Comparison of ENCODE assay signal across 19 cellular contexts in the genomic region with DNA sequence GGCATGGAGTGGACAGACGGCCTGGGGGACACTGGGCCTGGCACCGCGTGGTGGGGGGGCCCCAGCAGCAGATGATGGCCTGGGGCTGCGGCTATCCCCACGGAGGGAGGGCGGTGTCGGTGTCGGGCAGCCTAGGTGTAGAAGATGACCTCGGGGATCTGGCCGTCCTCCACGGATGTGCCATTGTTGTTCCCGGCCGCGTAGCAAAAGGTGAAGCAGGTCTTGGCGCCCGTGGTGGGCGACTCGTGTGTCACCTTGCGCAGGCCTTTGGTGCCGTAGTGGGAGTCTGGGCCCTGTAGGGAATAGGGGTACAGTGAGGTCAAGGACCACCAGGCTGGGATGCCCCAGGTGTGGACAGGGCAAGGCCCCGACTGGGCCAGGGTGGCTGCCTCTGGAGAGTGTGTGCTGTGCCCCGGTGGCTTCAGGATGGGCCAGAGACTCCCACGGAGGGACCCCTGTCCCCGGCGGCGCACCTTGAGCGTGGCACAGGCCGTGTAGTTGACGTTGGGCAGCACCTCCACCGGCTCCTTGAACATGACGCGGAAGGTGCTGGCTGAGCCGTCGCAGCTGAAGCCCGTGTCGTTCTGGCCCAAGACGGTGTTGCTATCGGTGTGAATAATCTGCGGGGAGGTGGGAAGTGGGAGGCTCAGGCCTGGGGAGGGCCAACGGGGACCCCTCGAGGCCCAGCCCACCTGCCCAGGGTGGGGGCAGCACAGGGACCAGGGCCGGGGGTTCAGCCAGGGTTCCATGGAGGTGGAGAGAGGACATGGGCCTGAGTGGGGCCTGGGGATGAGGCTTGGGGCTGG. TPM values are rescaled to one million over a fixed set of nuclear protein-coding genes. Genes with fewer than 3 reads are reported as not detected.
DNase-seq lines count a peak whose midpoint lies in the region; ATAC-seq, FAIRE-seq and TF ChIP-seq lines count a peak whose summit lies in the region.
"Had no signal": no experiment of that assay in that cellular context is flagged by ENCODE, and none has a peak within 500 bp of the region (broad histone marks: within the 10 kb centered on the region; RNA-seq: fewer than 3 reads in every experiment).

No MANE protein-coding gene starts in this region.

- H3K4me1 ChIP-seq in HEK293 (ENCODE audit: control insufficient read depth, insufficient read depth, low read length) (no peaks in the 10 kb centered on the region), H1 (replicated peaks in 1 of 4; ENCODE audit: control insufficient read depth in 3 of 4, insufficient read depth in 4 of 4, low read length in 3 of 4) (no peaks in the 10 kb centered on the region), neuronal stem cell (ENCODE audit: control insufficient read depth in 2 of 2, insufficient read depth in 1 of 2, low read depth in 1 of 2, low read length in 2 of 2) (no peaks in the 10 kb centered on the region)
- H3K4me1 ChIP-seq: psoas muscle, upper lobe of left lung had no signal

- POLR2A ChIA-PET in HEK293 (lab: Yijun Ruan, JAX): no interaction called here
- POLR2A ChIA-PET in H1 (lab: Charles Lee; ENCODE audit: partially characterized antibody): interaction anchor here (1.3 kb wide), 1 partner anchor 25 kb away, joined by 3 read pairs; no protein-coding TSS in a partner anchor

- no peak for FAIRE-seq in H1 (lab: Jason Lieb, UNC)

- CTCF ChIA-PET in HEK293 (lab: Yijun Ruan, JAX): no interaction called here
- CTCF ChIA-PET in H1 (lab: Charles Lee; ENCODE audit: partially characterized antibody): no interaction called here
- CTCF ChIA-PET in activated naive CD4-positive, alpha-beta T cell treated with anti-CD3 and anti-CD28 coated beads for 36 hours (lab: Charles Lee): no interaction called here

- H2BK15ac ChIP-seq in H1 (ENCODE audit: low read length): no peak overlapping the region
- H2BK15ac ChIP-seq in neuronal stem cell (ENCODE audit: low read length): no peak overlapping the region

- no peak overlapping the region for H2BK20ac ChIP-seq in H1 (ENCODE audit: low read length)

- H3K23ac ChIP-seq in H1 (ENCODE audit: insufficient read length) (no peak overlapping the region), neuronal stem cell (ENCODE audit: low read depth, low read length, poor library complexity) (peak overlapping the region; percentile 65)

- H3K56ac ChIP-seq in H1 (replicated peaks; ENCODE audit: insufficient read length, low read depth, low read length): no peak overlapping the region

- no peak overlapping the region for H2AK5ac ChIP-seq in H1 (ENCODE audit: low read depth, low read length)
- peak overlapping the region; percentile 37 for H2AK5ac ChIP-seq in neuronal stem cell (ENCODE audit: low read depth, low read length)

- peak; percentile 23 for DNase-seq in GM06990 (ENCODE audit: extremely low read depth, insufficient read length)
- no peak for DNase-seq in H1 (ENCODE audit: low read depth in 1 of 2, low spot score in 2 of 2)
- no peak for DNase-seq in neuronal stem cell (ENCODE audit: low spot score)
- DNase-seq in COR-L47 (lab: John Stamatoyannopoulos, UW): no peak
- no peak for DNase-seq in activated naive CD4-positive, alpha-beta T cell treated with anti-CD3 and anti-CD28 coated beads for 36 hours
- DNase-seq: activated naive CD4-positive, alpha-beta T cell treated with anti-CD3 and anti-CD28 coated beads, Interleukin-2, amount 10 ng/mL, durations not matched to agents 7 days and 5 days; effector memory CD4-positive, alpha-beta T cell; NCI-H146; NCI-H2171 treated with DMSO at 0.1 percent for 48 hours; NCI-H526 treated with DMSO at 0.1 percent for 48 hours; psoas muscle; stimulated activated CD4-positive, alpha-beta T cell treated with anti-CD3 and anti-CD28 coated beads, Interleukin-2, amount 100 ng/mL, for 48 hours had no signal

- H4K8ac ChIP-seq in H1 (ENCODE audit: extremely low read depth, insufficient read depth, low read length): peak overlapping the region; percentile 85
- H4K8ac ChIP-seq in neuronal stem cell (ENCODE audit: low read depth, low read length): peak overlapping the region; percentile 65

- no peak overlapping the region for H3K27ac Mint-ChIP-seq in activated naive CD4-positive, alpha-beta T cell treated with anti-CD3 and anti-CD28 coated beads for 36 hours
- H3K27ac Mint-ChIP-seq: activated naive CD4-positive, alpha-beta T cell treated with anti-CD3 and anti-CD28 coated beads, Interleukin-2, amount 10 ng/mL, durations not matched to agents 7 days and 5 days; IgD-negative memory B cell had no signal

- H3K36me3 ChIP-seq in GM06990 (ENCODE audit: control insufficient read depth, insufficient read depth, low read length) (peaks cover 43% of the 10 kb centered on the region), HEK293 (ENCODE audit: control insufficient read depth in 2 of 2, insufficient read depth in 1 of 2, low read length in 2 of 2) (peaks cover 21 to 74% of the 10 kb centered on the region in 2 experiments; a peak in 2 of 3 replicates), H1 (ENCODE audit: control insufficient read depth in 2 of 4, insufficient read depth in 4 of 4, low read length in 3 of 4) (peaks cover 15 to 50% (median 40%) of the 10 kb centered on the region in 4 experiments), neuronal stem cell (replicated peaks in 1 of 2; ENCODE audit: control insufficient read depth in 2 of 2, insufficient read depth in 2 of 2, low read length in 2 of 2) (peaks cover 62 to 91% of the 10 kb centered on the region in 2 donors)

- H3K4ac ChIP-seq in H1 (replicated peaks; ENCODE audit: insufficient read length, low read depth, low read length) (no peak overlapping the region), neuronal stem cell (ENCODE audit: low read length) (no peak overlapping the region)

- peak overlapping the region; percentile 41; the same call in 1 of the 2 replicates for H3K27ac ChIP-seq in HEK293 (ENCODE audit: extremely low read depth, low read depth, low read length)
- no peak overlapping the region for H3K27ac ChIP-seq in H1 (ENCODE audit: low read depth, low read length)
- H3K27ac ChIP-seq in neuronal stem cell (replicated peaks; ENCODE audit: low read length): no peak overlapping the region
- H3K27ac ChIP-seq: psoas muscle, upper lobe of left lung, VCaP had no signal

- H3K79me2 ChIP-seq in H1 (ENCODE audit: control insufficient read depth in 1 of 2, insufficient read depth in 2 of 2, low read length in 2 of 2): no peaks in the 10 kb centered on the region

- H3K4me2 ChIP-seq in H1 (ENCODE audit: insufficient read depth in 1 of 2, low read depth in 2 of 2, low read length in 2 of 2) (no peak overlapping the region), neuronal stem cell (ENCODE audit: insufficient read depth, low read length, poor library complexity, severe bottlenecking) (no peak overlapping the region)
- H3K4me2 ChIP-seq: smooth muscle cell had no signal

- no peak overlapping the region for H2BK120ac ChIP-seq in H1 (replicated peaks; ENCODE audit: low read depth, low read length)
- H2BK120ac ChIP-seq in neuronal stem cell (ENCODE audit: low read depth, low read length): no peak overlapping the region

- no peaks in the 10 kb centered on the region for H3K9me3 ChIP-seq in HEK293 (ENCODE audit: control insufficient read depth, insufficient read depth, low read depth, low read length)
- no peaks in the 10 kb centered on the region for H3K9me3 ChIP-seq in H1 (ENCODE audit: insufficient read depth in 2 of 2, low read depth in 1 of 2, low read length in 1 of 2)
- peaks cover 0 to 2% of the 10 kb centered on the region in 2 donors for H3K9me3 ChIP-seq in neuronal stem cell (replicated peaks in 1 of 2; ENCODE audit: control insufficient read depth in 2 of 2, insufficient read depth in 1 of 2, low read depth in 1 of 2, low read length in 2 of 2)
- H3K9me3 ChIP-seq: psoas muscle, upper lobe of left lung had no signal

- no peak overlapping the region for H3K18ac ChIP-seq in H1 (ENCODE audit: extremely low read depth, low read length)
- H3K18ac ChIP-seq in neuronal stem cell (ENCODE audit: low read length): peak overlapping the region; percentile 71

- TF ChIP-seq EP300 in H1 (IDR thresholded peaks at IDR 0.05; ENCODE audit: borderline replicate concordance in 1 of 2, low read depth in 2 of 2, low read length in 2 of 2): no peak

- H3K27me3 ChIP-seq in GM06990 (replicated peaks; ENCODE audit: control insufficient read depth, insufficient read depth, low read length) (no peaks in the 10 kb centered on the region), H1 (replicated peaks in 1 of 4; ENCODE audit: control insufficient read depth in 3 of 4, extremely low read depth in 1 of 4, insufficient read depth in 3 of 4, low read length in 3 of 4) (no peaks in the 10 kb centered on the region), neuronal stem cell (ENCODE audit: control insufficient read depth in 3 of 3, insufficient read depth in 3 of 3, low read depth in 1 of 3, low read length in 3 of 3) (no peaks in the 10 kb centered on the region)
- H3K27me3 ChIP-seq: upper lobe of left lung had no signal

- H3K23me2 ChIP-seq in H1 (ENCODE audit: low read depth, low read length): no peaks in the 10 kb centered on the region

- TF ChIP-seq POLR2A in H1 (IDR thresholded peaks at IDR 0.05; ENCODE audit: control extremely low read depth in 1 of 2, low read depth in 2 of 2, low read length in 2 of 2): no peak; a peak in 1 of 3 replicates

- H3K9me3 Mint-ChIP-seq in activated naive CD4-positive, alpha-beta T cell treated with anti-CD3 and anti-CD28 coated beads for 36 hours: no peaks in the 10 kb centered on the region
- H3K9me3 Mint-ChIP-seq: activated naive CD4-positive, alpha-beta T cell treated with anti-CD3 and anti-CD28 coated beads, Interleukin-2, amount 10 ng/mL, durations not matched to agents 7 days and 5 days; IgD-negative memory B cell; neural crest cell had no signal

- peaks cover 6% of the 10 kb centered on the region for H3K36me3 Mint-ChIP-seq in activated naive CD4-positive, alpha-beta T cell treated with anti-CD3 and anti-CD28 coated beads for 36 hours (ENCODE audit: low read depth)

- no peaks in the 10 kb centered on the region for H3K4me1 Mint-ChIP-seq in activated naive CD4-positive, alpha-beta T cell treated with anti-CD3 and anti-CD28 coated beads for 36 hours (ENCODE audit: low read depth)
- H3K4me1 Mint-ChIP-seq: activated naive CD4-positive, alpha-beta T cell treated with anti-CD3 and anti-CD28 coated beads, Interleukin-2, amount 10 ng/mL, durations not matched to agents 7 days and 5 days; IgD-negative memory B cell; neural crest cell had no signal

- no peak overlapping the region for H4K5ac ChIP-seq in H1 (ENCODE audit: insufficient read length, low read depth, low read length)

- H3K9ac ChIP-seq in H1 (replicated peaks in 1 of 4; ENCODE audit: extremely low read depth in 1 of 4, low read depth in 3 of 4, low read length in 3 of 4) (no peak overlapping the region), neuronal stem cell (ENCODE audit: low read depth, low read length, poor library complexity) (peak overlapping the region; percentile 77)

- no peaks in the 10 kb centered on the region for H3K79me1 ChIP-seq in H1 (ENCODE audit: low read depth, low read length)
- peaks cover 3% of the 10 kb centered on the region for H3K79me1 ChIP-seq in neuronal stem cell (ENCODE audit: low read depth, low read length)

- ATAC-seq in HG02610 (IDR thresholded peaks at IDR 0.05; ENCODE audit: unreplicated experiment): no peak

- intact Hi-C loops in activated naive CD4-positive, alpha-beta T cell treated with anti-CD3 and anti-CD28 coated beads for 36 hours (cut with micrococcal nuclease): no loop called here

- H3K4me3 Mint-ChIP-seq in activated naive CD4-positive, alpha-beta T cell treated with anti-CD3 and anti-CD28 coated beads for 36 hours: no peak overlapping the region
- H3K4me3 Mint-ChIP-seq: activated naive CD4-positive, alpha-beta T cell treated with anti-CD3 and anti-CD28 coated beads, Interleukin-2, amount 10 ng/mL, durations not matched to agents 7 days and 5 days; IgD-negative memory B cell; neural crest cell had no signal

- H4K91ac ChIP-seq in H1 (replicated peaks; ENCODE audit: insufficient read length, low read length) (no peak overlapping the region), neuronal stem cell (ENCODE audit: low read depth, low read length, poor library complexity) (no peak overlapping the region)

- H2AFZ ChIP-seq in H1 (ENCODE audit: low read length) (no peak overlapping the region), neuronal stem cell (ENCODE audit: low read length) (no peak overlapping the region)

- H3K27me3 Mint-ChIP-seq in activated naive CD4-positive, alpha-beta T cell treated with anti-CD3 and anti-CD28 coated beads for 36 hours (ENCODE audit: low read depth): no peaks in the 10 kb centered on the region
- H3K27me3 Mint-ChIP-seq: activated naive CD4-positive, alpha-beta T cell treated with anti-CD3 and anti-CD28 coated beads, Interleukin-2, amount 10 ng/mL, durations not matched to agents 7 days and 5 days; IgD-negative memory B cell had no signal

- H3K4me3 ChIP-seq in GM06990 (replicated peaks; ENCODE audit: low read depth, low read length) (no peak overlapping the region), HEK293 (ENCODE audit: low read depth, low read length) (no peak overlapping the region), H1 (ENCODE audit: extremely low read depth in 1 of 4, insufficient read depth in 2 of 4, low read depth in 3 of 4, low read length in 4 of 4) (no peak overlapping the region), neuronal stem cell (ENCODE audit: low read length in 2 of 2) (no peak overlapping the region)
- H3K4me3 ChIP-seq: psoas muscle, smooth muscle cell, upper lobe of left lung had no signal

- WGBS in H1 (ENCODE audit: extremely low coverage in 1 of 2, insufficient coverage in 1 of 2, insufficient read length in 1 of 2, insufficient replicate concordance in 2 of 2, low coverage in 1 of 2, low lambda C conversion rate in 2 of 2, missing lambda C conversion rate in 1 of 2), 2 experiments: 93% methylated on average over 42 of the region's 42 CpGs; no CpG with 5 or more reads in 1 of the 2 experiments
- no CpG with 5 or more reads among the region's 42 CpGs for WGBS in neuronal stem cell (ENCODE audit: extremely low coverage in 2 of 2, insufficient read length in 2 of 2, insufficient replicate concordance in 1 of 2), 2 donors

- no peak overlapping the region for H2BK5ac ChIP-seq in H1 (ENCODE audit: low read depth, low read length)
- H2BK5ac ChIP-seq in neuronal stem cell (ENCODE audit: low read length): no peak overlapping the region

- TF ChIP-seq CTCF in GM06990 (IDR thresholded peaks at IDR 0.05; ENCODE audit: insufficient read depth, low read length, poor library complexity, severe bottlenecking) (no peak), HEK293 (tag by site-specific recombination; IDR thresholded peaks at IDR 0.05) (no peak), H1 (IDR thresholded peaks at IDR 0.05; ENCODE audit: control extremely low read depth in 1 of 3, insufficient read depth in 1 of 3, low read depth in 1 of 3, low read length in 3 of 3) (no peak)

- TF ChIP-seq RAD21 in H1 (IDR thresholded peaks at IDR 0.05 in 1 of 2, conservative IDR thresholded peaks at IDR 0.05 in 1 of 2; ENCODE audit: low read depth in 2 of 2, low read length in 2 of 2): no peak

- peaks cover 3 to 21% of the 10 kb centered on the region in 2 experiments for H4K20me1 ChIP-seq in H1 (replicated peaks in 1 of 2; ENCODE audit: control insufficient read depth in 1 of 2, insufficient read depth in 2 of 2, low read length in 2 of 2)

- H3K14ac ChIP-seq in H1 (ENCODE audit: insufficient read length) (no peak overlapping the region), neuronal stem cell (ENCODE audit: low read length) (no peak overlapping the region)

- H2BK12ac ChIP-seq in H1 (ENCODE audit: low read depth, low read length) (no peak overlapping the region), neuronal stem cell (ENCODE audit: low read length) (no peak overlapping the region)

RNA-seq across cellular contexts. Expression of a gene that starts 29.0 kb away (rescaled TPM):
- 92.3 and 95.3 TPM in 2 replicates for total RNA-seq in H1 (2021; fragmentation: NEBNext Ultra II Directional; extraction: Animal tissue kit (Norgen Biotek cat#: 25700))
- polyA plus RNA-seq in H1 (2011; rRNA removed): 91.7 and 142 TPM in 2 replicates
- 63.4 TPM for polyA plus RNA-seq in H1 (2011; cell fraction: cytosol; rRNA removed)
- 97.0 TPM for polyA plus RNA-seq in H1 (2011; cell fraction: nucleus; rRNA removed)
- 66.1 to 117 TPM (median 109 TPM) in 4 replicates for polyA plus RNA-seq in H1 (2012, experiment 1 of 2)
- polyA plus RNA-seq in H1 (2012, experiment 2 of 2): 90.9 TPM
- polyA plus RNA-seq in H1 (2013, experiment 1 of 2): 59.3 TPM
- 59.3 TPM for polyA plus RNA-seq in H1 (2013, experiment 2 of 2)
- polyA minus RNA-seq in H1 (2011; rRNA and poly(A)+ RNA removed): 28.7 and 37.4 TPM in 2 replicates
- 82.9 TPM for polyA minus RNA-seq in H1 (2011; cell fraction: cytosol; rRNA and poly(A)+ RNA removed)
- polyA minus RNA-seq in H1 (2011; cell fraction: nucleus; rRNA and poly(A)+ RNA removed): 47.7 TPM
- 148 TPM for polyA plus RNA-seq in neuronal stem cell (2013, experiment 1 of 2)
- 141 TPM for polyA plus RNA-seq in neuronal stem cell (2013, experiment 2 of 2)
- 10 to 100 TPM; 37.0 to 49.0 TPM for total RNA-seq in activated naive CD4-positive, alpha-beta T cell treated with anti-CD3 and anti-CD28 coated beads for 36 hours

RNA-seq across cellular contexts. Expression of a gene that starts 45.6 kb away (rescaled TPM):
- total RNA-seq in H1 (2021; fragmentation: NEBNext Ultra II Directional; extraction: Animal tissue kit (Norgen Biotek cat#: 25700)): 99.5 and 108 TPM in 2 replicates
- polyA plus RNA-seq in H1 (2011; rRNA removed): 130 and 184 TPM in 2 replicates
- 123 TPM for polyA plus RNA-seq in H1 (2011; cell fraction: cytosol; rRNA removed)
- 379 TPM for polyA plus RNA-seq in H1 (2011; cell fraction: nucleus; rRNA removed)
- 99.6 to 116 TPM (median 105 TPM) in 4 replicates for polyA plus RNA-seq in H1 (2012, experiment 1 of 2)
- 147 TPM for polyA plus RNA-seq in H1 (2012, experiment 2 of 2)
- 141 TPM for polyA plus RNA-seq in H1 (2013, experiment 1 of 2)
- 142 TPM for polyA plus RNA-seq in H1 (2013, experiment 2 of 2)
- polyA minus RNA-seq in H1 (2011; rRNA and poly(A)+ RNA removed): 46.6 and 71.7 TPM in 2 replicates
- 61.9 TPM for polyA minus RNA-seq in H1 (2011; cell fraction: cytosol; rRNA and poly(A)+ RNA removed)
- polyA minus RNA-seq in H1 (2011; cell fraction: nucleus; rRNA and poly(A)+ RNA removed): 59.6 TPM
- polyA plus RNA-seq in neuronal stem cell (2013, experiment 1 of 2): 162 TPM
- polyA plus RNA-seq in neuronal stem cell (2013, experiment 2 of 2): 157 TPM
- 10 to 100 TPM; 50.6 to 51.0 TPM for total RNA-seq in activated naive CD4-positive, alpha-beta T cell treated with anti-CD3 and anti-CD28 coated beads for 36 hours
